21 cellular contexts compared by ENCODE assay signal in genomic region chr5:115396079-115396478, GRCh38.
"Had no signal": no experiment of that assay in that cellular context is flagged by ENCODE, and none has a peak within 500 bp of the region (broad histone marks: within the 10 kb centered on the region; RNA-seq: fewer than 3 reads in every experiment).

No MANE protein-coding gene starts in this region.

- H3K27ac ChIP-seq: coronary artery, gastrocnemius medialis, heart right ventricle, neutrophil, psoas muscle, right lobe of liver, tibial artery, upper lobe of left lung had no signal

- H3K9me3 ChIP-seq: gastrocnemius medialis, mucosa of descending colon, neutrophil, psoas muscle, right lobe of liver, tibial artery, upper lobe of left lung, uterus had no signal

- H3K4me3 ChIP-seq: coronary artery, gastrocnemius medialis, heart right ventricle, mucosa of descending colon, psoas muscle, right lobe of liver, tibial artery, upper lobe of left lung, uterus had no signal

- FAIRE-seq: islet of Langerhans had no signal

- ATAC-seq: gastrocnemius medialis; heart right ventricle; left lobe of liver; naive thymus-derived CD8-positive, alpha-beta T cell; psoas muscle; right lobe of liver; stimulated activated effector memory CD8-positive, alpha-beta T cell treated with anti-CD3 and anti-CD28 coated beads, Interleukin-12 subunit alpha, Interleukin-12 subunit beta, amount 100 ng/mL, for 72 hours; stimulated activated naive CD8-positive, alpha-beta T cell treated with anti-CD3 and anti-CD28 coated beads, Interleukin-15, Interleukin-2, amounts not matched to agents 100 U/mL and 50 U/mL, for 24 hours had no signal

- DNase-seq: effector CD4-positive, alpha-beta T cell; endodermal cell; gastrocnemius medialis; heart right ventricle; hypothalamus; mammary epithelial cell; naive thymus-derived CD8-positive, alpha-beta T cell; psoas muscle; retina; right lobe of liver; stimulated activated CD4-positive, alpha-beta T cell treated with anti-CD3 and anti-CD28 coated beads, Interleukin-2, amount 100 ng/mL, for 48 hours; stimulated activated naive CD8-positive, alpha-beta T cell treated with anti-CD3 and anti-CD28 coated beads, Interleukin-15, Interleukin-2, amounts not matched to agents 100 U/mL and 50 U/mL, for 24 hours; tibial artery; upper lobe of left lung; uterus had no signal

- H3K4me1 ChIP-seq: tibial artery, uterus had no signal

- H3K36me3 ChIP-seq: gastrocnemius medialis, heart right ventricle, neutrophil, right lobe of liver, tibial artery, upper lobe of left lung, uterus had no signal

- H3K27me3 ChIP-seq: gastrocnemius medialis, heart right ventricle, neutrophil, right lobe of liver, tibial artery, upper lobe of left lung, uterus had no signal
